ENCODE assay signal across 20 cellular contexts in the genomic region with DNA sequence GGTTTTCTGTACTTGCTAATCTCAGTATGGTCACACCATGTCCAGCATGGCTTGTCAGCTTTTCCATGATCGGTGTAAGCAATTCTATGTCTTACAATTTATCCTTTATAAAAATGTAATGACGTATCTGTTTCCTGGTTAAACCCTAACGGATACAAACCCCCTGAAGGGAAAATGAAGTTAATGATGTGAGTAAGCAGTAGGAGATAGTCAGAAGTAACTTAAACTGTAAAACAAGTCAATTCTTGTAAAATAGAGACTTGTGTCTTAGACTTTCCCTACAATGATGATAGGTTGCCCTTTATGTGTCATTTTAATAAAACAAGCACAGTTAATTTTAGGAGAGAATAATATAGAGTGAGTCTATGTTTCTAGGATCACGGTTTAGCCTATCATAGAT.
"Had no signal": no experiment of that assay in that cellular context is flagged by ENCODE, and none has a peak within 500 bp of the region (broad histone marks: within the 10 kb centered on the region; RNA-seq: fewer than 3 reads in every experiment).

No MANE protein-coding gene starts in this region.

- H3K36me3 Mint-ChIP-seq: IgD-negative memory B cell had no signal

- H3K9me3 ChIP-seq: MG63 had no signal

- H3K4me3 ChIP-seq: K562, MG63 had no signal

- H3K4me2 ChIP-seq: KMS-11 had no signal

- H3K27ac Mint-ChIP-seq: IgD-negative memory B cell had no signal

- H3K27me3 ChIP-seq: MG63 had no signal

- H3K4me1 Mint-ChIP-seq: IgD-negative memory B cell had no signal

- DNase-seq: Kasumi-1, MG63, NCI-H1092, NCI-H1105 treated with DMSO at 0.1 percent for 48 hours, NCI-H1417 treated with DMSO at 0.1 percent for 48 hours, NCI-H146, NCI-H1694 treated with DMSO at 0.1 percent for 48 hours, NCI-H1930, NCI-H2081, NCI-H2107, NCI-H2227 treated with DMSO at 0.1 percent for 48 hours, NCI-H524 treated with DMSO at 0.1 percent for 48 hours, NCI-H69, NCI-H774, Right ventricle myocardium superior, RPMI8226 had no signal

- H3K4me3 Mint-ChIP-seq: IgD-negative memory B cell had no signal

- ATAC-seq: K562, SK-N-SH treated with all-trans-retinoic acid at 6 μM for 48 hours had no signal

- H3K27ac ChIP-seq: KMS-11 had no signal

- H3K9ac ChIP-seq: KMS-11 had no signal

- H3K36me3 ChIP-seq: MG63 had no signal

- H3K27me3 Mint-ChIP-seq: IgD-negative memory B cell had no signal
